ENCODE assay signal across 17 cellular contexts in the genomic region with DNA sequence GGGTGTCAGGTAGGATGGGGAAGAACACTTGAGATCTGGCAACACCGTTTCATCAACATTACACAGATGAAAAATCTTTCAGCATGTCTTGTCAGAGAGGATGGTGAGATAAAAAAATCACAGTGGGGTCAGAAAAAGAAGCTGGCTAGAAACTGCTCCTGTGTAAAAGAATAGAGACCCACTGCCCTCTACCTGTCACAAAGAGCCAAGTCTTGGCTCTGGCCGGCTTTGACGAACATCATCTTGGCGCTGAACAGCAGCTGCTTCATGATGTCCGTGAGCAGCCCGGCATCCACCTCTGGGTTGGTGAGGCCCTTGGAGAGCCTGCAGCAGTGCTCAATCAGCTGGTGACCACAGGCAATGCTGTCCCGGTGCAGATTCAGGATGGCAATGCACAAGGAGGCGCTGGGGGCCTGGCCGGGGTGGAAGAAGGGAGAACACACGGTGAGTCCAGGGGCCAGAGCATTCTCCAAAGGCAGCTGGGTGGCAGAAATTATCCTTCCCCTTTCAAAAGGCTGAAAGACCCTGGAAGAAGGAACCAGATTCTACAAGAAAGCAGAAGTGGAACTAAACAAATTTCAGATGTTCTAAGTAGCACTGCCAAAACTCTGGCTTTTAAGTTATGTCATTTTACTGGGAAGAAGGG. TPM values are rescaled to one million over a fixed set of nuclear protein-coding genes. Genes with fewer than 3 reads are reported as not detected.
DNase-seq lines count a peak whose midpoint lies in the region; ATAC-seq and TF ChIP-seq lines count a peak whose summit lies in the region.
"Had no signal": no experiment of that assay in that cellular context is flagged by ENCODE, and none has a peak within 500 bp of the region (broad histone marks: within the 10 kb centered on the region; RNA-seq: fewer than 3 reads in every experiment).

No MANE protein-coding gene starts in this region.

- no peaks in the 10 kb centered on the region for H3K27me3 ChIP-seq in aorta (ENCODE audit: control insufficient read depth in 1 of 2, insufficient read depth in 2 of 2, low read length in 1 of 2)
- H3K27me3 ChIP-seq in A673 (replicated peaks; ENCODE audit: insufficient read depth, low read depth, low read length, poor library complexity): no peaks in the 10 kb centered on the region
- H3K27me3 ChIP-seq: SJSA1 had no signal

- no peaks in the 10 kb centered on the region for H3K4me1 Mint-ChIP-seq in activated naive CD4-positive, alpha-beta T cell treated with anti-CD3 and anti-CD28 coated beads, Interleukin-2, amount 10 ng/mL, durations not matched to agents 7 days and 5 days
- H3K4me1 Mint-ChIP-seq in activated B cell treated with CpG ODN at 0.5 μM for 24 hours: peaks cover 15% of the 10 kb centered on the region
- H3K4me1 Mint-ChIP-seq in memory B cell: peaks cover 4% of the 10 kb centered on the region

- POLR2A ChIA-PET in activated B cell treated with CpG ODN at 0.5 μM for 24 hours (lab: Charles Lee): no interaction called here
- POLR2A ChIA-PET in A673 (lab: Charles Lee; ENCODE audit: low non-redundant PET): no interaction called here

- no peaks in the 10 kb centered on the region for H3K27me3 Mint-ChIP-seq in activated naive CD4-positive, alpha-beta T cell treated with anti-CD3 and anti-CD28 coated beads, Interleukin-2, amount 10 ng/mL, durations not matched to agents 7 days and 5 days
- no peaks in the 10 kb centered on the region for H3K27me3 Mint-ChIP-seq in activated B cell treated with CpG ODN at 0.5 μM for 24 hours
- H3K27me3 Mint-ChIP-seq in memory B cell: no peaks in the 10 kb centered on the region

- intact Hi-C loops in activated B cell treated with CpG ODN at 0.5 μM for 24 hours (cut with micrococcal nuclease) (no loop called here), aorta (cut with DNase I) (no loop called here), A673 (cut with micrococcal nuclease; ENCODE audit: unreplicated experiment) (no loop called here)

- no peak for TF ChIP-seq CTCF in activated B cell treated with CpG ODN at 0.5 μM for 24 hours (IDR thresholded peaks at IDR 0.05)
- no peak for TF ChIP-seq CTCF in A673 (conservative IDR thresholded peaks at IDR 0.05; ENCODE audit: low read depth, low read length)

- 77 to 80% methylated on average over 10 of the region's 10 CpGs for WGBS in aorta, 2 donors

- no peaks in the 10 kb centered on the region for H3K4me1 ChIP-seq in aorta (ENCODE audit: control insufficient read depth in 1 of 2, insufficient read depth in 2 of 2, low read length in 2 of 2)
- no peaks in the 10 kb centered on the region for H3K4me1 ChIP-seq in A673 (ENCODE audit: insufficient read depth, low read length, poor library complexity, severe bottlenecking)
- H3K4me1 ChIP-seq: SJSA1 had no signal

- H3K27ac ChIP-seq in aorta (ENCODE audit: low read depth in 1 of 2, low read length in 2 of 2) (no peak overlapping the region), A673 (ENCODE audit: low read depth, low read length, poor library complexity, severe bottlenecking) (no peak overlapping the region)
- H3K27ac ChIP-seq: SJSA1, thoracic aorta had no signal

- CTCF ChIA-PET in activated naive CD4-positive, alpha-beta T cell treated with anti-CD3 and anti-CD28 coated beads, Interleukin-2, amount 10 ng/mL, durations not matched to agents 7 days and 5 days (lab: Charles Lee): no interaction called here
- CTCF ChIA-PET in activated B cell treated with CpG ODN at 0.5 μM for 24 hours (lab: Charles Lee): no interaction called here
- CTCF ChIA-PET in A673 (lab: Charles Lee): no interaction called here

- BruUV-seq in A673 (replicated peaks; lab: Mats Ljungman, UMichigan): no TSS peak

- H3K9me3 Mint-ChIP-seq in activated naive CD4-positive, alpha-beta T cell treated with anti-CD3 and anti-CD28 coated beads, Interleukin-2, amount 10 ng/mL, durations not matched to agents 7 days and 5 days: no peaks in the 10 kb centered on the region
- H3K9me3 Mint-ChIP-seq in activated B cell treated with CpG ODN at 0.5 μM for 24 hours (no peaks in the 10 kb centered on the region), memory B cell (no peaks in the 10 kb centered on the region)

- ATAC-seq in activated B cell treated with CpG ODN at 0.5 μM for 24 hours (ENCODE audit: low read depth): peak; percentile 45
- ATAC-seq in memory B cell (ENCODE audit: low read depth): peak; percentile 92
- ATAC-seq in aorta (ENCODE audit: low FRiP score): peak; percentile 22
- ATAC-seq in HG03342 (IDR thresholded peaks at IDR 0.05; ENCODE audit: unreplicated experiment): no peak
- ATAC-seq: K562 had no signal

- H3K9me3 ChIP-seq in aorta (ENCODE audit: control insufficient read depth, low read length) (no peaks in the 10 kb centered on the region), A673 (ENCODE audit: low read depth, low read length, poor library complexity, severe bottlenecking) (no peaks in the 10 kb centered on the region)
- H3K9me3 ChIP-seq: SJSA1, thoracic aorta had no signal

- no peak overlapping the region for H3K4me3 Mint-ChIP-seq in activated naive CD4-positive, alpha-beta T cell treated with anti-CD3 and anti-CD28 coated beads, Interleukin-2, amount 10 ng/mL, durations not matched to agents 7 days and 5 days
- no peak overlapping the region for H3K4me3 Mint-ChIP-seq in activated B cell treated with CpG ODN at 0.5 μM for 24 hours
- H3K4me3 Mint-ChIP-seq in memory B cell: no peak overlapping the region

- H3K4me3 ChIP-seq in aorta (ENCODE audit: low read length in 2 of 2): no peak overlapping the region
- H3K4me3 ChIP-seq in A673 (ENCODE audit: low read depth, low read length, poor library complexity, severe bottlenecking): no peak overlapping the region
- H3K4me3 ChIP-seq: K562, SJSA1, thoracic aorta had no signal

- peaks cover 40% of the 10 kb centered on the region for H3K36me3 Mint-ChIP-seq in activated naive CD4-positive, alpha-beta T cell treated with anti-CD3 and anti-CD28 coated beads, Interleukin-2, amount 10 ng/mL, durations not matched to agents 7 days and 5 days
- H3K36me3 Mint-ChIP-seq in activated B cell treated with CpG ODN at 0.5 μM for 24 hours (ENCODE audit: low read depth) (peaks cover 89% of the 10 kb centered on the region), memory B cell (peaks cover 38% of the 10 kb centered on the region)

- no peak for DNase-seq in activated naive CD4-positive, alpha-beta T cell treated with anti-CD3 and anti-CD28 coated beads, Interleukin-2, amount 10 ng/mL, durations not matched to agents 7 days and 5 days
- DNase-seq in activated naive CD4-positive, alpha-beta T cell treated with anti-CD3 and anti-CD28 coated beads, Interleukin-2, amount 50 U/mL, for 16 hours: no peak
- no peak for DNase-seq in activated B cell treated with CpG ODN at 0.5 μM for 24 hours
- no peak for DNase-seq in memory B cell (ENCODE audit: low spot score in 2 of 2)
- DNase-seq in aorta: peak in 1 of 2 donors; percentile 56
- no peak for DNase-seq in A673 (ENCODE audit: low spot score)
- DNase-seq in GM03348 (ENCODE audit: low spot score): no peak
- DNase-seq: activated CD4-positive, CD25-positive, alpha-beta regulatory T cell; activated T-cell treated with anti-CD3 and anti-CD28 coated beads for 4 hours; amniotic stem cell; DMS79; effector CD4-positive, alpha-beta T cell; NCI-H2171 treated with DMSO at 0.1 percent for 48 hours had no signal

- peak overlapping the region; percentile 12 for H3K27ac Mint-ChIP-seq in activated naive CD4-positive, alpha-beta T cell treated with anti-CD3 and anti-CD28 coated beads, Interleukin-2, amount 10 ng/mL, durations not matched to agents 7 days and 5 days
- H3K27ac Mint-ChIP-seq in activated B cell treated with CpG ODN at 0.5 μM for 24 hours (peak overlapping the region; percentile 18), memory B cell (no peak overlapping the region)

- H3K36me3 ChIP-seq in aorta (ENCODE audit: control insufficient read depth in 1 of 2, insufficient read depth in 2 of 2, low read length in 1 of 2) (peaks cover 7 to 15% of the 10 kb centered on the region in 2 donors), A673 (ENCODE audit: insufficient read depth, low read length, poor library complexity, severe bottlenecking) (peaks cover 14% of the 10 kb centered on the region)

RNA-seq across cellular contexts. Expression of gene ZFYVE26, which starts 50.2 kb away (rescaled TPM):
- total RNA-seq in activated B cell treated with CpG ODN at 0.5 μM for 24 hours: 40.7 and 41.1 TPM in 2 replicates
- total RNA-seq in aorta: 10 to 100 TPM; 21.9 to 34.9 TPM
- polyA plus RNA-seq in aorta: 1 to 10 TPM; 5.9 to 6.2 TPM
- 20.5 and 21.9 TPM in 2 replicates for total RNA-seq in A673 (2021)

RNA-seq across cellular contexts. Expression of gene RAD51B, which starts 53.4 kb away (rescaled TPM):
- total RNA-seq in activated B cell treated with CpG ODN at 0.5 μM for 24 hours (40.0 and 53.9 TPM in 2 replicates), aorta (10 to 100 TPM; 13.3 to 39.6 TPM), A673 (2021) (14.8 and 23.3 TPM in 2 replicates)
- polyA plus RNA-seq in aorta: 1 to 10 TPM in 1 of 2 donors, not detected in 1; 2.8 TPM
